ENCODE assay signal across 4 cellular contexts in genomic region chr4:7259039-7259438, GRCh38.
TF ChIP-seq lines count a peak whose summit lies in the region.

No MANE protein-coding gene starts in this region.

TF ChIP-seq in HepG2, 621 proteins besides CTCF, POLR2A, EP300 and RAD21:
- TF ChIP-seq ATF7 (IDR thresholded peaks at IDR 0.05) (peak; percentile 34; the same call in 1 of the 2 replicates), ATF7 (CRISPR knock-in tag; IDR thresholded peaks at IDR 0.05) (no peak), RBAK (CRISPR knock-in tag; IDR thresholded peaks at IDR 0.05) (no peak), ATRX (CRISPR knock-in tag; IDR thresholded peaks at IDR 0.05; ENCODE audit: borderline replicate concordance) (no peak), CEBPB (IDR thresholded peaks at IDR 0.05; ENCODE audit: borderline replicate concordance, low read depth, low read length) (0 out of 2 replicates have a peak, but pooled peaks have one; percentile 22), HMG20A (CRISPR knock-in tag; IDR thresholded peaks at IDR 0.05; ENCODE audit: borderline replicate concordance) (no peak), ZNF569 (CRISPR knock-in tag; IDR thresholded peaks at IDR 0.05; ENCODE audit: borderline replicate concordance) (no peak), ZNF414 (CRISPR knock-in tag; IDR thresholded peaks at IDR 0.05) (no peak)

TF ChIP-seq in HEK293, 187 proteins besides CTCF, POLR2A, EP300 and RAD21:
- TF ChIP-seq ZNF558 (tag by site-specific recombination; IDR thresholded peaks at IDR 0.05), result no peak
- no peak for TF ChIP-seq GLI2 (tag by site-specific recombination; IDR thresholded peaks at IDR 0.05; ENCODE audit: borderline replicate concordance, low read depth)
- TF ChIP-seq ZNF394 (tag by site-specific recombination; IDR thresholded peaks at IDR 0.05; ENCODE audit: borderline replicate concordance), result no peak
- TF ChIP-seq ZNF560 (tag by site-specific recombination; IDR thresholded peaks at IDR 0.05; ENCODE audit: borderline replicate concordance), result no peak
- TF ChIP-seq ZNF664 (tag by site-specific recombination; IDR thresholded peaks at IDR 0.05), result peak; percentile 60; the same call in 1 of the 2 replicates
TF ChIP-seq in HEK293: peak in this region for 1.

TF ChIP-seq in IMR-90, 13 proteins besides CTCF, POLR2A, EP300 and RAD21:
- no peak for TF ChIP-seq MAZ (IDR thresholded peaks at IDR 0.05; ENCODE audit: borderline replicate concordance, low read depth, low read length)
- TF ChIP-seq CHD1 (IDR thresholded peaks at IDR 0.05; ENCODE audit: low read depth, low read length), result no peak
- no peak for TF ChIP-seq MAFK (IDR thresholded peaks at IDR 0.05; ENCODE audit: low read depth, low read length)
- no peak for TF ChIP-seq USF2 (IDR thresholded peaks at IDR 0.05; ENCODE audit: low read depth, low read length)
- peak; percentile 48; the same call in 1 of the 2 replicates for TF ChIP-seq CEBPB (IDR thresholded peaks at IDR 0.05; ENCODE audit: low read depth, low read length)
- no peak for TF ChIP-seq BHLHE40 (IDR thresholded peaks at IDR 0.05; ENCODE audit: low read depth, low read length)
- no peak for TF ChIP-seq ELK1 (IDR thresholded peaks at IDR 0.05; ENCODE audit: borderline replicate concordance, low read depth, low read length)

TF ChIP-seq in K562, 482 proteins besides CTCF, POLR2A, EP300 and RAD21:
- TF ChIP-seq BDP1 (IDR thresholded peaks at IDR 0.05; ENCODE audit: insufficient read depth, insufficient read length), result no peak
- no peak for TF ChIP-seq JUND (IDR thresholded peaks at IDR 0.05; ENCODE audit: borderline replicate concordance, low read depth, low read length)
- no peak for TF ChIP-seq JUND (tag; IDR thresholded peaks at IDR 0.05; ENCODE audit: borderline replicate concordance, low read depth, low read length)
- no peak for TF ChIP-seq JUNB (CRISPR knock-in tag; conservative IDR thresholded peaks at IDR 0.05)
- TF ChIP-seq ARID4B (CRISPR knock-in tag; IDR thresholded peaks at IDR 0.05), result no peak
- TF ChIP-seq ILK (tag; IDR thresholded peaks at IDR 0.05; ENCODE audit: borderline replicate concordance, low read depth), result no peak
- TF ChIP-seq SETDB1 (IDR thresholded peaks at IDR 0.05; ENCODE audit: low read length), result no peak
- TF ChIP-seq RBM39 (optimal IDR thresholded peaks at IDR 0.05; ENCODE audit: low read depth, low read length), result no peak
- TF ChIP-seq IRF2 (CRISPR knock-in tag; IDR thresholded peaks at IDR 0.05), result no peak
- TF ChIP-seq GTF2B (IDR thresholded peaks at IDR 0.05; ENCODE audit: extremely low read depth, insufficient read length), result no peak
- no peak for TF ChIP-seq PCBP1 (IDR thresholded peaks at IDR 0.05; ENCODE audit: low read depth, low read length, poor library complexity, severe bottlenecking)
- no peak for TF ChIP-seq CEBPG (CRISPR knock-in tag; IDR thresholded peaks at IDR 0.05)
- TF ChIP-seq CEBPG (tag; conservative IDR thresholded peaks at IDR 0.05 in 1 of 2, IDR thresholded peaks at IDR 0.05 in 1 of 2), result peak; percentile 29 to 55; a peak in 2 of 4 replicates
- no peak for TF ChIP-seq ARID2 (IDR thresholded peaks at IDR 0.05)
- no peak for TF ChIP-seq ZHX1 (conservative IDR thresholded peaks at IDR 0.05; ENCODE audit: low read length)
- TF ChIP-seq ZNF589 (CRISPR knock-in tag; IDR thresholded peaks at IDR 0.05; ENCODE audit: low read depth), result no peak
- peak; percentile 55 for TF ChIP-seq ATF3 (IDR thresholded peaks at IDR 0.05)
- no peak for TF ChIP-seq ATF3 (CRISPR knock-in tag; conservative IDR thresholded peaks at IDR 0.05)
- TF ChIP-seq ELF4 (CRISPR knock-in tag; IDR thresholded peaks at IDR 0.05), result no peak
